ENCODE assay signal across 24 cellular contexts in genomic region chr18:43034683-43035500, GRCh38.
A peak's percentile ranks its signal among the peaks of the same experiment; 100 is the strongest.
DNase-seq lines count a peak whose midpoint lies in the region; ATAC-seq and TF ChIP-seq lines count a peak whose summit lies in the region.
"Had no signal": no experiment of that assay in that cellular context is flagged by ENCODE, and none has a peak within 500 bp of the region (broad histone marks: within the 10 kb centered on the region; RNA-seq: fewer than 3 reads in every experiment).

No MANE protein-coding gene starts in this region.

- H3K4me3 ChIP-seq in iPS-20b (ENCODE audit: low read length) (peak overlapping the region; percentile 51; the same call in 1 of the 2 replicates), smooth muscle cell (no peak overlapping the region)
- H3K4me3 ChIP-seq: A549, GM23248, tibial nerve had no signal

- no peaks in the 10 kb centered on the region for H3K9me3 ChIP-seq in iPS-20b (ENCODE audit: insufficient read depth, low read depth, low read length)
- no peaks in the 10 kb centered on the region for H3K9me3 ChIP-seq in smooth muscle cell (replicated peaks; ENCODE audit: low read depth)
- H3K9me3 ChIP-seq: A549, tibial nerve had no signal

- peak overlapping the region; percentile 28; the same call in 1 of the 2 replicates for H3K9ac ChIP-seq in iPS-20b (ENCODE audit: low read depth, low read length)
- no peak overlapping the region for H3K9ac ChIP-seq in smooth muscle cell (ENCODE audit: low read depth)
- H3K9ac ChIP-seq: GM23248 had no signal

- no peak overlapping the region for H3K27ac Mint-ChIP-seq in natural killer cell treated with Interleukin-12 subunit alpha and Interleukin-12 subunit beta and Interleukin-15 and Interleukin-18, amount 100 ng/mL, for 72 hours
- H3K27ac Mint-ChIP-seq: CD14-positive monocyte had no signal

- no peaks in the 10 kb centered on the region for H3K79me2 ChIP-seq in smooth muscle cell (ENCODE audit: low read depth)

- H3F3A ChIP-seq in smooth muscle cell (ENCODE audit: low read depth): no peaks in the 10 kb centered on the region

- no peak for ATAC-seq in natural killer cell treated with Interleukin-12 subunit alpha and Interleukin-12 subunit beta and Interleukin-15 and Interleukin-18, amount 100 ng/mL, for 72 hours
- ATAC-seq in HG02938 (IDR thresholded peaks at IDR 0.05; ENCODE audit: unreplicated experiment) (no peak), HG02610 (IDR thresholded peaks at IDR 0.05; ENCODE audit: unreplicated experiment) (no peak)
- ATAC-seq: A549, left cardiac atrium, right cardiac atrium had no signal

- no peak overlapping the region for H3K4me2 ChIP-seq in smooth muscle cell
- H3K4me2 ChIP-seq: A549 had no signal

- H3K36me3 ChIP-seq in iPS-20b (ENCODE audit: insufficient read depth, low read depth, low read length): no peaks in the 10 kb centered on the region; the same call in 1 of the 2 replicates
- H3K36me3 ChIP-seq in smooth muscle cell (ENCODE audit: low read depth): no peaks in the 10 kb centered on the region
- H3K36me3 ChIP-seq: tibial nerve had no signal

- H3K9me3 Mint-ChIP-seq in natural killer cell treated with Interleukin-12 subunit alpha and Interleukin-12 subunit beta and Interleukin-15 and Interleukin-18, amount 100 ng/mL, for 72 hours: peaks cover 14% of the 10 kb centered on the region

- no peaks in the 10 kb centered on the region for H4K20me1 ChIP-seq in smooth muscle cell (ENCODE audit: low read depth)

- no peaks in the 10 kb centered on the region for H3K4me1 Mint-ChIP-seq in natural killer cell treated with Interleukin-12 subunit alpha and Interleukin-12 subunit beta and Interleukin-15 and Interleukin-18, amount 100 ng/mL, for 72 hours (ENCODE audit: low read depth in 2 of 2)
- H3K4me1 Mint-ChIP-seq: CD14-positive monocyte had no signal

- no peak for TF ChIP-seq CTCF in smooth muscle cell (IDR thresholded peaks at IDR 0.05; ENCODE audit: borderline replicate concordance, insufficient read depth, poor library complexity, severe bottlenecking)

- H3K27ac ChIP-seq in iPS-20b (ENCODE audit: low read length): peak overlapping the region; percentile 15
- H3K27ac ChIP-seq in smooth muscle cell (ENCODE audit: low read depth): peak overlapping the region; percentile 55
- H3K27ac ChIP-seq: A549, GM23248, HL-60, RWPE1, tibial nerve had no signal

- H3K27me3 ChIP-seq in iPS-20b (ENCODE audit: insufficient read depth, low read length) (no peaks in the 10 kb centered on the region), smooth muscle cell (ENCODE audit: low read depth) (no peaks in the 10 kb centered on the region)
- H3K27me3 ChIP-seq: tibial nerve had no signal

- H3K4me1 ChIP-seq in iPS-20b (ENCODE audit: insufficient read depth, low read length) (peaks cover 20% of the 10 kb centered on the region), smooth muscle cell (ENCODE audit: low read depth) (no peaks in the 10 kb centered on the region)
- H3K4me1 ChIP-seq: A549, tibial nerve had no signal

- no peak overlapping the region for H3K4me3 Mint-ChIP-seq in natural killer cell treated with Interleukin-12 subunit alpha and Interleukin-12 subunit beta and Interleukin-15 and Interleukin-18, amount 100 ng/mL, for 72 hours
- H3K4me3 Mint-ChIP-seq: CD14-positive monocyte had no signal

- H3K27me3 Mint-ChIP-seq in natural killer cell treated with Interleukin-12 subunit alpha and Interleukin-12 subunit beta and Interleukin-15 and Interleukin-18, amount 100 ng/mL, for 72 hours: no peaks in the 10 kb centered on the region

- DNase-seq in NCI-H2171 treated with DMSO at 0.1 percent for 48 hours (lab: John Stamatoyannopoulos, UW): peak; percentile 32
- no peak for DNase-seq in NCI-H2171 (lab: John Stamatoyannopoulos, UW)
- peak; percentile 11 for DNase-seq in OCI-M1 (lab: John Stamatoyannopoulos, UW)
- no peak for DNase-seq in smooth muscle cell (lab: John Stamatoyannopoulos, UW; ENCODE audit: unreplicated experiment)
- no peak for DNase-seq in natural killer cell treated with Interleukin-12 subunit alpha and Interleukin-12 subunit beta and Interleukin-15 and Interleukin-18, amount 100 ng/mL, for 72 hours (ENCODE audit: low spot score)
- DNase-seq: activated CD4-positive, alpha-beta T cell treated with anti-CD3 and anti-CD28 coated beads, Interleukin-2, amount 50 U/mL, for 1 hour; activated naive CD4-positive, alpha-beta T cell treated with Interleukin-2 at 50 U/mL for 16 hours; activated T-cell treated with anti-CD3 and anti-CD28 coated beads for 4 hours; DND-41; effector CD4-positive, alpha-beta T cell; GM23248; KG1; left cardiac atrium; NCI-H1048; right cardiac atrium; stimulated activated naive CD4-positive, alpha-beta T cell had no signal

- H2AFZ ChIP-seq in smooth muscle cell (ENCODE audit: low read depth): peak overlapping the region; percentile 59
- H2AFZ ChIP-seq: GM23248 had no signal

- H3K36me3 Mint-ChIP-seq in natural killer cell treated with Interleukin-12 subunit alpha and Interleukin-12 subunit beta and Interleukin-15 and Interleukin-18, amount 100 ng/mL, for 72 hours: peaks cover 6% of the 10 kb centered on the region
- H3K36me3 Mint-ChIP-seq: CD14-positive monocyte had no signal

- 45% methylated on average over 2 of the region's 2 CpGs for WGBS in smooth muscle cell (ENCODE audit: low lambda C conversion rate)

Comparison
In these comparisons a context has a peak if more than half of its experiments do, and no peak if none do; other contexts are left out.
1. DNase-seq: peak in NCI-H2171 treated with DMSO at 0.1 percent for 48 hours (single experiment) and OCI-M1 (single experiment); none in NCI-H2171 (single experiment), smooth muscle cell (single experiment) and natural killer cell treated with Interleukin-12 subunit alpha and Interleukin-12 subunit beta and Interleukin-15 and Interleukin-18, amount 100 ng/mL, for 72 hours (single experiment).